Comparison of ENCODE assay signal across 8 cellular contexts in the genomic region with DNA sequence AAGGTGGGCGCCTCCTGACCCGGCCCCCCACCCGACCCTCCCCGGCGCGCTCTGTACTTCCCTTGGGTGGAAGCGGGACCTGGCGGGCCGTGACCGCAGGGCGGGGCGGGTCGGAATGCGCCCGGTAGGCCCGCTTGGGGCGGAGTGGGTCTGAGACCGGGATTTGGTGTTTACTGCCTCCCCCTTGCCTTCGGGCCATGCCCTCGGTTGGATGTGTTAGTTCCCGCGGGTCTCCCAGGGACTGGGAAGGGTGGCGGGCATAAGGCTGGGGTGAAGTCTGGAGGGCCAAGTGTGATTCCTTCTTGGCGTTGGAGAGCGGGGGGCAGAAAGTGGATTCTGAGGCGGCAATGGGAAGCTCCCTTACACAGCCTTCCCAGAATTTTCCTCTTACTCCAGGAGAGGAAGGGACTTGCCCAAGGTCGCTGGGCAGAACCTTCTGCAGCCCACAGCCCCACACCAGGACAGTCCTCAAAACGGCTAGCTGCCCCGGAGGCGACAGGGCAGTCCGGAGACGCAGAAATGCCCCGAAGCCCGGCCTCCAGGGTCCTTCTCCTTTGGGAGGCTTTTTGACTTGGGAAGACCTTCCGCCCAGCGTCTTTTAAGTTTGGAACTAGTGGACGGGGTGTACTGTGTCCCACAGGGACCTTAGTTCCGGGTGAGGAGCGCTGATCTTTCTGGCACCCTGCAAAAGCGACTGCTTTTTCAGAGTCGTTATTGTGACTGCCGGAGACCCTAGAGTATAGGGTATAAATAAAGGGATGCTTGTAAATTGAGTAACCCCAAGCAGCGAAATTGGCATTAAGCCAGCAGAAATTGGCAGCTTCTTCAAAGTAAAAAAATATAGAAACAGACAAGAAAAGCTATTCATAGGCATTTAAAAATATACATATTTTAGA. TPM values are rescaled to one million over a fixed set of nuclear protein-coding genes. Genes with fewer than 3 reads are reported as not detected.
DNase-seq lines count a peak whose midpoint lies in the region; ATAC-seq, FAIRE-seq and TF ChIP-seq lines count a peak whose summit lies in the region.

No MANE protein-coding gene starts in this region.

- H3K27me3 ChIP-seq in vagina, result no peaks in the 10 kb centered on the region

- POLR2A ChIA-PET in activated CD8-positive, alpha-beta T cell treated with anti-CD3 and anti-CD28 coated beads for 36 hours (lab: Charles Lee), result interaction anchor here (0.7 to 1.4 kb wide), 3 partner anchors 14 to 90 kb away, joined by 3 to 6 read pairs (median 5); no protein-coding TSS in a partner anchor

- intact Hi-C loops in activated CD8-positive, alpha-beta T cell treated with anti-CD3 and anti-CD28 coated beads for 36 hours (cut with micrococcal nuclease), result no loop called here
- intact Hi-C loops in vagina (cut with DNase I), result no loop called here

- no peak for TF ChIP-seq CTCF in activated CD8-positive, alpha-beta T cell treated with anti-CD3 and anti-CD28 coated beads for 36 hours (IDR thresholded peaks at IDR 0.05)
- no peak for TF ChIP-seq CTCF in vagina (IDR thresholded peaks at IDR 0.05)

- in situ Hi-C loops in KBM-7 (cut with MboI; ENCODE audit: low pct_unique_long_range_greater_than_20kb, low sequenced_read_pairs), result no loop called here

- peak overlapping the region; percentile 20 for H3K27ac Mint-ChIP-seq in activated CD8-positive, alpha-beta T cell treated with anti-CD3 and anti-CD28 coated beads for 36 hours
- H3K27ac Mint-ChIP-seq in naive B cell, result peak overlapping the region; percentile 39 to 98 (median 95)

- peaks cover 11% of the 10 kb centered on the region for H3K9me3 Mint-ChIP-seq in activated CD8-positive, alpha-beta T cell treated with anti-CD3 and anti-CD28 coated beads for 36 hours
- peaks cover 0 to 12% (median 8%) of the 10 kb centered on the region in 7 donors for H3K9me3 Mint-ChIP-seq in naive B cell

- no peaks in the 10 kb centered on the region for H3K9me3 ChIP-seq in vagina

- H3K27ac ChIP-seq in vagina, result peak overlapping the region; percentile 97

- peak overlapping the region; percentile 81 for H3K4me3 Mint-ChIP-seq in activated CD8-positive, alpha-beta T cell treated with anti-CD3 and anti-CD28 coated beads for 36 hours
- H3K4me3 Mint-ChIP-seq in naive B cell, result peak overlapping the region; percentile 88 to 99 (median 94)

- DNase-seq in SIG-M5 treated with dmso at 0.1 percent for 504 hours (lab: John Stamatoyannopoulos, UW; ENCODE audit: unreplicated experiment) (peak; percentile 26), SIG-M5 (lab: John Stamatoyannopoulos, UW) (no peak), H54 (ENCODE audit: insufficient read length, low spot score) (peak; percentile 44), KBM-7 (peak; percentile 71), naive B cell (peak; percentile 33), vagina (ENCODE audit: extremely low spot score in 2 of 2) (peak in 1 of 2 donors; percentile 89)
- DNase-seq in activated CD8-positive, alpha-beta T cell treated with anti-CD3 and anti-CD28 coated beads for 36 hours, result no peak

- CTCF ChIA-PET in activated CD8-positive, alpha-beta T cell treated with anti-CD3 and anti-CD28 coated beads for 36 hours (lab: Charles Lee), result interaction anchor here (1.1 to 1.4 kb wide), 2 partner anchors 52 to 129 kb away, joined by 4 to 5 read pairs; no protein-coding TSS in a partner anchor

- peaks cover 28% of the 10 kb centered on the region for H3K27me3 Mint-ChIP-seq in activated CD8-positive, alpha-beta T cell treated with anti-CD3 and anti-CD28 coated beads for 36 hours
- no peaks in the 10 kb centered on the region for H3K27me3 Mint-ChIP-seq in naive B cell

- H3K4me1 Mint-ChIP-seq in activated CD8-positive, alpha-beta T cell treated with anti-CD3 and anti-CD28 coated beads for 36 hours (ENCODE audit: low read depth), result peaks cover 14% of the 10 kb centered on the region
- peaks cover 58 to 81% (median 76%) of the 10 kb centered on the region in 3 donors for H3K4me1 Mint-ChIP-seq in naive B cell

- no peak for FAIRE-seq in H54 (lab: Jason Lieb, UNC)

- peak; percentile 55 for ATAC-seq in activated CD8-positive, alpha-beta T cell treated with anti-CD3 and anti-CD28 coated beads for 36 hours
- peak; percentile 76 for ATAC-seq in esophagus mucosa
- ATAC-seq in naive B cell (ENCODE audit: low read depth in 2 of 2), result peak; percentile 75 to 77

- H3K36me3 ChIP-seq in vagina, result peaks cover 0 to 4% of the 10 kb centered on the region in 2 donors

- peak overlapping the region; percentile 90 to 99 for H3K4me3 ChIP-seq in vagina

- TF ChIP-seq POLR2A in H54 (IDR thresholded peaks at IDR 0.05; ENCODE audit: low read depth, low read length), result no peak
- no peak for TF ChIP-seq POLR2A in vagina (IDR thresholded peaks at IDR 0.05)

- H3K4me1 ChIP-seq in vagina, result peaks cover 20% of the 10 kb centered on the region

- H3K36me3 Mint-ChIP-seq in activated CD8-positive, alpha-beta T cell treated with anti-CD3 and anti-CD28 coated beads for 36 hours (ENCODE audit: low read depth), result peaks cover 10% of the 10 kb centered on the region
- H3K36me3 Mint-ChIP-seq in naive B cell, result peaks cover 16 to 33% of the 10 kb centered on the region in 2 donors

RNA-seq across cellular contexts. Expression of gene SWAP70, which starts 0.6 kb away (rescaled TPM):
- 1 to 10 TPM; 8.9 to 9.6 TPM for total RNA-seq in activated CD8-positive, alpha-beta T cell treated with anti-CD3 and anti-CD28 coated beads for 36 hours
- total RNA-seq in esophagus mucosa (13.5 TPM), vagina (32.2 TPM)
- 100 to 1,000 TPM; 239 to 378 (median 304) TPM for polyA plus RNA-seq in naive B cell (ENCODE audit: low read depth in 6 of 6)

Comparison
In these comparisons a context has a peak if more than half of its experiments do, and no peak if none do; other contexts are left out.
1. DNase-seq: peak in SIG-M5 treated with dmso at 0.1 percent for 504 hours (single experiment), H54 (single experiment), KBM-7 (single experiment) and naive B cell (single experiment); none in SIG-M5 (single experiment) and activated CD8-positive, alpha-beta T cell treated with anti-CD3 and anti-CD28 coated beads for 36 hours (single experiment).
2. Peak in every context shown above with its lines, with median percentiles within 50 percentile points of each other: ATAC-seq.